8 cellular contexts compared by ENCODE assay signal in genomic region chr19:58346961-58347929, GRCh38. TPM values are rescaled to one million over a fixed set of nuclear protein-coding genes. Genes with fewer than 3 reads are reported as not detected.
DNase-seq lines count a peak whose midpoint lies in the region; ATAC-seq and TF ChIP-seq lines count a peak whose summit lies in the region.

No MANE protein-coding gene starts in this region.

- TSS peak; percentile 58 for BruUV-seq in A673 (replicated peaks; lab: Mats Ljungman, UMichigan)

- no peaks in the 10 kb centered on the region for H3K9me3 ChIP-seq in A673 (ENCODE audit: low read depth, low read length, poor library complexity, severe bottlenecking)
- H3K9me3 ChIP-seq in duodenal mucosa (ENCODE audit: control insufficient read depth in 1 of 2, low read length in 2 of 2) = no peaks in the 10 kb centered on the region

- peak; percentile 71 for ATAC-seq in GM18520 (IDR thresholded peaks at IDR 0.05; ENCODE audit: unreplicated experiment)
- peak; percentile 80 for ATAC-seq in HG03045 (IDR thresholded peaks at IDR 0.05; ENCODE audit: unreplicated experiment)

- peak overlapping the region; percentile 90 for H3K27ac ChIP-seq in A673 (ENCODE audit: low read depth, low read length, poor library complexity, severe bottlenecking)
- peak overlapping the region; percentile 50 for H3K27ac ChIP-seq in duodenal mucosa (ENCODE audit: low read depth, low read length)

- H3K4me3 ChIP-seq in A673 (ENCODE audit: low read depth, low read length, poor library complexity, severe bottlenecking) = peak overlapping the region; percentile 89
- H3K4me3 ChIP-seq in duodenal mucosa (ENCODE audit: low read depth in 1 of 2, low read length in 2 of 2) = peak overlapping the region; percentile 73

- POLR2A ChIA-PET in A673 (lab: Charles Lee; ENCODE audit: low non-redundant PET) = interaction anchor here (0.5 to 1.3 kb wide), 3 partner anchors 9 to 860 kb away, joined by 4 to 10 read pairs (median 5); partner anchors contain the start of gene ZNF419

- H3K4me1 ChIP-seq in A673 (ENCODE audit: insufficient read depth, low read length, poor library complexity, severe bottlenecking) (peaks cover 8% of the 10 kb centered on the region), duodenal mucosa (ENCODE audit: control insufficient read depth in 1 of 2, insufficient read depth in 2 of 2, low read length in 2 of 2) (no peaks in the 10 kb centered on the region)

- intact Hi-C loops in A673 (cut with micrococcal nuclease; ENCODE audit: unreplicated experiment) = no loop called here

- DNase-seq in A673 (ENCODE audit: low spot score) (peak; percentile 84), NCI-H345 (lab: John Stamatoyannopoulos, UW) (peak; percentile 72), lung microvascular endothelial cell (ENCODE audit: low read depth in 2 of 2) (peak; percentile 33 to 59)
- peak; percentile 42 to 52 for DNase-seq in activated CD4-positive, alpha-beta T cell treated with anti-CD3 and anti-CD28 coated beads, Interleukin-2, amount 50 U/mL, for 24 hours (ENCODE audit: low read depth in 1 of 2, low spot score in 1 of 2)
- peak in 2 of 3 donors; percentile 38 to 46 for DNase-seq in stimulated activated CD4-positive, alpha-beta T cell treated with anti-CD3 and anti-CD28 coated beads, TNF-alpha, amount 100 ng/mL, for 48 hours (ENCODE audit: low read depth in 3 of 3)

- peak overlapping the region; percentile 43 to 57 for H3K9ac ChIP-seq in duodenal mucosa (ENCODE audit: low read depth in 1 of 2, low read length in 2 of 2)

- CTCF ChIA-PET in A673 (lab: Charles Lee) = interaction anchor here (0.6 to 1.4 kb wide), 2 partner anchors 15 to 23 kb away, joined by 3 read pairs; partner anchors contain the start of gene ZNF497

- H3K36me3 ChIP-seq in A673 (ENCODE audit: insufficient read depth, low read length, poor library complexity, severe bottlenecking) = no peaks in the 10 kb centered on the region
- no peaks in the 10 kb centered on the region for H3K36me3 ChIP-seq in duodenal mucosa (ENCODE audit: control insufficient read depth in 1 of 2, insufficient read depth in 2 of 2, low read length in 2 of 2)

- no peak for TF ChIP-seq CTCF in A673 (conservative IDR thresholded peaks at IDR 0.05; ENCODE audit: low read depth, low read length)

- H3K27me3 ChIP-seq in A673 (replicated peaks; ENCODE audit: insufficient read depth, low read depth, low read length, poor library complexity) (no peaks in the 10 kb centered on the region), duodenal mucosa (ENCODE audit: control insufficient read depth in 1 of 2, insufficient read depth in 2 of 2, low read length in 2 of 2) (peaks cover 0 to 3% of the 10 kb centered on the region in 2 donors)

RNA-seq across cellular contexts. Expression of gene A1BG, which starts 6.0 kb away (rescaled TPM):
- total RNA-seq in A673 (2021) (15.2 and 18.2 TPM in 2 replicates), lung microvascular endothelial cell (2.0 and 4.6 TPM in 2 replicates)

RNA-seq across cellular contexts. Expression of gene ZNF497, which starts 15.3 kb away (rescaled TPM):
- total RNA-seq in A673 (2021) = 2.6 and 3.4 TPM in 2 replicates
- total RNA-seq in lung microvascular endothelial cell = 0.65 and 0.99 TPM in 2 replicates

RNA-seq across cellular contexts. Expression of gene ZSCAN22, which starts 20.5 kb away (rescaled TPM):
- 3.2 and 4.2 TPM in 2 replicates for total RNA-seq in A673 (2021)
- total RNA-seq in lung microvascular endothelial cell = 1.3 and 2.0 TPM in 2 replicates

RNA-seq across cellular contexts. Expression of gene ZNF837, which starts 33.6 kb away (rescaled TPM):
- total RNA-seq in A673 (2021) = 1.3 and 1.8 TPM in 2 replicates
- total RNA-seq in lung microvascular endothelial cell = 0.87 and 1.6 TPM in 2 replicates

RNA-seq across cellular contexts. Expression of gene RPS5, which starts 39.8 kb away (rescaled TPM):
- total RNA-seq in A673 (2021) = 1,249 and 1,257 TPM in 2 replicates
- 2,255 and 2,472 TPM in 2 replicates for total RNA-seq in lung microvascular endothelial cell

Comparison
In these comparisons a context has a peak if more than half of its experiments do, and no peak if none do; other contexts are left out.
1. Peak in every context shown above with its lines: DNase-seq, ATAC-seq, H3K4me3 ChIP-seq and H3K27ac ChIP-seq.